In genomic region chr1:41500781-41501518, GRCh38 we compare ENCODE assay signal across 1 cellular context.
TF ChIP-seq lines count a peak whose summit lies in the region.

No MANE protein-coding gene starts in this region.

TF ChIP-seq in HepG2, 621 proteins besides CTCF, POLR2A, EP300 and RAD21 (continued from another document):
- TF ChIP-seq GRHL1 (CRISPR knock-in tag; conservative IDR thresholded peaks at IDR 0.05) (no peak), HES4 (CRISPR knock-in tag; IDR thresholded peaks at IDR 0.05; ENCODE audit: borderline replicate concordance) (no peak), ATF7-NPFF (CRISPR knock-in tag; IDR thresholded peaks at IDR 0.05; ENCODE audit: low read depth) (no peak), THAP8 (CRISPR knock-in tag; IDR thresholded peaks at IDR 0.05; ENCODE audit: borderline replicate concordance) (no peak)
